ENCODE assay signal across 1 cellular context in genomic region chr7:44201813-44202212, GRCh38.
TF ChIP-seq lines count a peak whose summit lies in the region.

No MANE protein-coding gene starts in this region.

TF ChIP-seq in K562, 482 proteins besides CTCF, POLR2A, EP300 and RAD21 (continued from another document):
- TF ChIP-seq, protein P1, sequence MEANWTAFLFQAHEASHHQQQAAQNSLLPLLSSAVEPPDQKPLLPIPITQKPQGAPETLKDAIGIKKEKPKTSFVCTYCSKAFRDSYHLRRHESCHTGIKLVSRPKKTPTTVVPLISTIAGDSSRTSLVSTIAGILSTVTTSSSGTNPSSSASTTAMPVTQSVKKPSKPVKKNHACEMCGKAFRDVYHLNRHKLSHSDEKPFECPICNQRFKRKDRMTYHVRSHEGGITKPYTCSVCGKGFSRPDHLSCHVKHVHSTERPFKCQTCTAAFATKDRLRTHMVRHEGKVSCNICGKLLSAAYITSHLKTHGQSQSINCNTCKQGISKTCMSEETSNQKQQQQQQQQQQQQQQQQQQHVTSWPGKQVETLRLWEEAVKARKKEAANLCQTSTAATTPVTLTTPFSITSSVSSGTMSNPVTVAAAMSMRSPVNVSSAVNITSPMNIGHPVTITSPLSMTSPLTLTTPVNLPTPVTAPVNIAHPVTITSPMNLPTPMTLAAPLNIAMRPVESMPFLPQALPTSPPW (CRISPR knock-in tag; IDR thresholded peaks at IDR 0.05) = no peak
